ENCODE assay signal across 21 cellular contexts in the genomic region with DNA sequence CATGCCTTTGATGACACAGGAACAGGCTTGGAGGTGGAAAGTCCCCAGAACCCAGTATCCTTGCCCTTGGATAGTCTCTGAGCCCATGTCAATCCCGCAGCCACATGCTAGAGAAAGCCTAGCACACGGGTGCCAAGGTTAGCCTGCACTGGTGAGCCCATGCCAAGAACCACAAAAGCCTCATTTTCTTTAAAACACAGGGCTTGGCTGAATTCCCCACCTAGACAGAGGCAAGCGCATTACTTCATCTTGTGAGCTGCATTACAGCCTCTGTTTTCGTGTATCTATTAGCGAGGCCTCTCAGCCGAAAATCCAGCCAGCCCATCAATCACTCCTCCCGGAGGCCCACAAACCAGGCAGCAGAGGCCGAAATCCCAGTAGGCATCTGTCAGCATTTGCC.
A peak's percentile ranks its signal among the peaks of the same experiment; 100 is the strongest.
DNase-seq lines count a peak whose midpoint lies in the region; ATAC-seq and TF ChIP-seq lines count a peak whose summit lies in the region.
"Had no signal": no experiment of that assay in that cellular context is flagged by ENCODE, and none has a peak within 500 bp of the region (broad histone marks: within the 10 kb centered on the region; RNA-seq: fewer than 3 reads in every experiment).

No MANE protein-coding gene starts in this region.

- peaks cover 7% of the 10 kb centered on the region for H3K9me3 ChIP-seq in left ventricle myocardium inferior (replicated peaks)
- H3K9me3 ChIP-seq in psoas muscle, result no peaks in the 10 kb centered on the region
- H3K9me3 ChIP-seq in BE2C, result no peaks in the 10 kb centered on the region
- H3K9me3 ChIP-seq: neutrophil had no signal

- H3K27ac ChIP-seq in left ventricle myocardium inferior (replicated peaks), result peak overlapping the region; percentile 34
- no peak overlapping the region for H3K27ac ChIP-seq in psoas muscle
- H3K27ac ChIP-seq: dorsolateral prefrontal cortex, neutrophil, SJSA1 had no signal

- no peak overlapping the region for H3K4me3 ChIP-seq in astrocyte of the cerebellum (ENCODE audit: low read depth, low read length)
- H3K4me3 ChIP-seq in left ventricle myocardium inferior, result no peak overlapping the region
- no peak overlapping the region for H3K4me3 ChIP-seq in psoas muscle
- H3K4me3 ChIP-seq in BE2C (ENCODE audit: low read depth, low read length), result no peak overlapping the region
- H3K4me3 ChIP-seq: dorsolateral prefrontal cortex, K562, sigmoid colon, SJSA1 had no signal

- intact Hi-C loops in left ventricle myocardium inferior (cut with micrococcal nuclease), result no loop called here
- intact Hi-C loops in psoas muscle (cut with DNase I), result no loop called here

- H3K27me3 ChIP-seq in left ventricle myocardium inferior (ENCODE audit: low read depth), result no peaks in the 10 kb centered on the region
- H3K27me3 ChIP-seq in psoas muscle (ENCODE audit: insufficient read depth in 3 of 3, low read length in 2 of 3), result peaks cover 0 to 2% (median 0%) of the 10 kb centered on the region in 3 donors
- no peaks in the 10 kb centered on the region; the same call in 1 of the 2 replicates for H3K27me3 ChIP-seq in BE2C
- H3K27me3 ChIP-seq: dorsolateral prefrontal cortex, neutrophil, sigmoid colon, SJSA1 had no signal

- 31 to 46% (median 33%) methylated on average over 8 of the region's 8 CpGs for WGBS in psoas muscle, 3 donors

- TF ChIP-seq CTCF in astrocyte of the cerebellum (IDR thresholded peaks at IDR 0.05; ENCODE audit: low read depth, low read length, missing control alignments) (no peak), left ventricle myocardium inferior (IDR thresholded peaks at IDR 0.05; ENCODE audit: borderline replicate concordance) (no peak), psoas muscle (IDR thresholded peaks at IDR 0.05) (no peak), BE2C (IDR thresholded peaks at IDR 0.05; ENCODE audit: low read depth, low read length) (no peak)

- DNase-seq in D341Med (ENCODE audit: low spot score), result peak; percentile 43
- DNase-seq in astrocyte of the cerebellum (ENCODE audit: low read depth), result peak; percentile 77
- no peak for DNase-seq in left ventricle myocardium inferior
- peak; percentile 25 for DNase-seq in putamen (ENCODE audit: low spot score)
- no peak for DNase-seq in stimulated activated CD4-positive, alpha-beta T cell treated with anti-CD3 and anti-CD28 coated beads, Interleukin-1b, Interleukin-23, amount 100 ng/mL, for 48 hours
- no peak for DNase-seq in psoas muscle
- no peak for DNase-seq in BE2C
- DNase-seq in middle frontal gyrus (ENCODE audit: extremely low spot score, low spot score), result no peak
- DNase-seq: activated CD4-positive, alpha-beta memory T cell treated with anti-CD3 and anti-CD28 coated beads for 36 hours; activated T-cell treated with anti-CD3 and anti-CD28 coated beads, Interleukin-2, amount 50 U/mL, for 1 hour; HCEC 1CT; kidney; NCI-H526 treated with DMSO at 0.1 percent for 48 hours; sigmoid colon; stimulated activated naive CD8-positive, alpha-beta T cell treated with anti-CD3 and anti-CD28 coated beads, Interleukin-15, amount 100 ng/mL, for 72 hours; T-helper 2 cell had no signal

- in situ Hi-C loops in astrocyte of the cerebellum (cut with HindIII; ENCODE audit: low sequenced_read_pairs), result no loop called here

- H3K4me1 ChIP-seq in left ventricle myocardium inferior, result peaks cover 19% of the 10 kb centered on the region
- H3K4me1 ChIP-seq in psoas muscle, result peaks cover 5% of the 10 kb centered on the region
- H3K4me1 ChIP-seq in BE2C, result no peaks in the 10 kb centered on the region
- H3K4me1 ChIP-seq: sigmoid colon, SJSA1 had no signal

- H3K36me3 ChIP-seq in left ventricle myocardium inferior (no peaks in the 10 kb centered on the region), psoas muscle (ENCODE audit: insufficient read depth in 1 of 2, low read depth in 1 of 2) (peaks cover 0 to 3% of the 10 kb centered on the region in 2 donors), BE2C (no peaks in the 10 kb centered on the region)
- H3K36me3 ChIP-seq: neutrophil, sigmoid colon, SJSA1 had no signal

- ATAC-seq in psoas muscle, result no peak
- ATAC-seq: esophagus mucosa; K562; stimulated activated naive CD8-positive, alpha-beta T cell treated with anti-CD3 and anti-CD28 coated beads, Interleukin-15, amount 100 ng/mL, for 72 hours had no signal

Comparison
In these comparisons a context has a peak if more than half of its experiments do, and no peak if none do; other contexts are left out.
1. DNase-seq: peak in D341Med (single experiment), astrocyte of the cerebellum (single experiment) and putamen (single experiment); none in left ventricle myocardium inferior (single experiment), stimulated activated CD4-positive, alpha-beta T cell treated with anti-CD3 and anti-CD28 coated beads, Interleukin-1b, Interleukin-23, amount 100 ng/mL, for 48 hours (single experiment), psoas muscle (0 of 2), BE2C (single experiment) and middle frontal gyrus (single experiment).